Comparison of ENCODE assay signal across 8 cellular contexts in the genomic region with DNA sequence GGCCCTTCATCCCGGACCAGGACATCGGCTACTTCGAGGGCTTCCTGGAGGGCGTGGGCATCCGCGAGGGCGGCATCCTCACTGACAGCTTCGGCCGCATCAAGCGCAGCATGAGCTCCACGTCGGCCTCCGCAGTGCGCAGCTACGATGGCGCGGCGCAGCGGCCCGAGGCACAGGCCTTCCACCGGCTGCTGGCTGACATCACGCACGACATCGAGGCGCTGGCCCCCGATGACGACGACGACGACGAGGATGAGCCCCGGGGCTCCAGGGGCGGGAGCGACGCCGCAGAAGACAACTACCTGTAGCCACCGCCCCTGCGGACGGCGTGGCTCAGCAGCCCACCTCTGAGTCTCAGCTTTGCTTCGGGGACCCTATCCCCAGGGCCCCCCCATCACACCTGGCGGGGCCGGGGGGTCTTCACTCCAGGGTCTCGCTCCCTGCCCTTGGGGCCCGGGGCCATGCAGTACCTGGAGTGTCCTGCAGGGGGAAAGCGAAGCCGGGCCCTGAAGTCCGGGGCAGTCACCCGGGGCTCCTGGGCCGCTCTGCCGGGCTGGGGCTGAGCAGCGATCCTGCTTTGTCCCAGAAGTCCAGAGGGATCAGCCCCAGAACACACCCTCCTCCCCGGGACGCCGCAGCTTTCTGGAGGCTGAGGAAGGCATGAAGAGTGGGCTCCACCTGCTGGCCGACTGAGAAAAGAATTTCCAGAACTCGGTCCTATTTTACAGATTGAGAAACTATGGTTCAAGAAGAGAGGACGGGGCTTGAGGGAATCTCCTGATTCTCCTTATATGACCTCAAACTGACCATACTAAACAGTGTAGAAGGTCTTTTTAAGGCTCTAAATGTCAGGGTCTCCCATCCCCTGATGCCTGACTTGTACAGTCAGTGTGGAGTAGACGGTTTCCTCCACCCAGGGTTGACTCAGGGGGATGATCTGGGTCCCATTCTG. TPM values are rescaled to one million over a fixed set of nuclear protein-coding genes. Genes with fewer than 3 reads are reported as not detected.
A peak's percentile ranks its signal among the peaks of the same experiment; 100 is the strongest.
DNase-seq lines count a peak whose midpoint lies in the region; ATAC-seq and TF ChIP-seq lines count a peak whose summit lies in the region.

No MANE protein-coding gene starts in this region.

- peak; percentile 52 for DNase-seq in DMS153 treated with DMSO at 0.1 percent for 48 hours (lab: John Stamatoyannopoulos, UW; ENCODE audit: unreplicated experiment)
- DNase-seq in Karpas-422, result peak; percentile 86
- peak; percentile 47 for DNase-seq in activated T-cell treated with anti-CD3 and anti-CD28 coated beads, Interleukin-2, amount 50 U/mL, for 4 hours
- DNase-seq in fibroblast of gingiva (ENCODE audit: low read depth), result peak; percentile 69
- peak; percentile 46 for DNase-seq in natural killer cell
- peak; percentile 81 for DNase-seq in stomach

- H3K27ac ChIP-seq in Karpas-422 (ENCODE audit: low read length) (peak overlapping the region; percentile 94), stomach (no peak overlapping the region)

- peak overlapping the region; percentile 51 for H2AFZ ChIP-seq in Karpas-422 (ENCODE audit: low read length)

- intact Hi-C loops in natural killer cell (cut with micrococcal nuclease) (loop anchor here (1.0 to 5.0 kb wide), 2 partner anchors 209 to 621 kb away; no protein-coding TSS in a partner anchor), stomach (cut with DNase I; ENCODE audit: low total_unique reads) (no loop called here)

- no peak for TF ChIP-seq POLR2A in stomach (IDR thresholded peaks at IDR 0.05)

- H3K9me3 ChIP-seq in Karpas-422 (ENCODE audit: low read length) (no peaks in the 10 kb centered on the region), stomach (no peaks in the 10 kb centered on the region)

- no peaks in the 10 kb centered on the region for H3K79me2 ChIP-seq in Karpas-422 (ENCODE audit: low read length)

- peak overlapping the region; percentile 37 for H3K4me3 Mint-ChIP-seq in activated T-cell treated with anti-CD3 and anti-CD28 coated beads, Interleukin-2, amount 50 U/mL, for 4 hours
- H3K4me3 Mint-ChIP-seq in natural killer cell, result no peak overlapping the region

- ATAC-seq in activated T-cell treated with anti-CD3 and anti-CD28 coated beads, Interleukin-2, amount 50 U/mL, for 4 hours, result peak; percentile 73 to 79
- peak; percentile 56 to 85 (median 78) for ATAC-seq in natural killer cell
- ATAC-seq in GM21619 (IDR thresholded peaks at IDR 0.05; ENCODE audit: unreplicated experiment), result no peak

- H3K4me1 ChIP-seq in Karpas-422 (ENCODE audit: low read length) (peaks cover 52% of the 10 kb centered on the region), stomach (peaks cover 4 to 18% (median 12%) of the 10 kb centered on the region in 4 donors)

- H4K20me1 ChIP-seq in Karpas-422 (ENCODE audit: insufficient read depth, low read depth, low read length), result no peaks in the 10 kb centered on the region

- TF ChIP-seq CTCF in natural killer cell (IDR thresholded peaks at IDR 0.05), result peak; percentile 100
- peak in 5 of 7 experiments; percentile 79 to 94 (median 91) for TF ChIP-seq CTCF in stomach (IDR thresholded peaks at IDR 0.05)

- peak overlapping the region; percentile 66 for H3K9ac ChIP-seq in Karpas-422 (ENCODE audit: low read length)

- H3K4me3 ChIP-seq in Karpas-422 (ENCODE audit: low read length) (peak overlapping the region; percentile 48; the same call in 1 of the 2 replicates), stomach (peak overlapping the region; percentile 17 to 34 (median 29))

- no peak for TF ChIP-seq EP300 in stomach (IDR thresholded peaks at IDR 0.05)

- H3K27me3 ChIP-seq in Karpas-422 (ENCODE audit: low read length), result no peaks in the 10 kb centered on the region
- peaks cover 0 to 50% (median 23%) of the 10 kb centered on the region in 3 donors for H3K27me3 ChIP-seq in stomach

- peak overlapping the region; percentile 91 for H3K4me2 ChIP-seq in Karpas-422 (ENCODE audit: low read depth, low read length, poor library complexity, severe bottlenecking)

- no peaks in the 10 kb centered on the region for H3K9me2 ChIP-seq in Karpas-422 (replicated peaks; ENCODE audit: insufficient read depth, low read length)

- H3K9me3 Mint-ChIP-seq in activated T-cell treated with anti-CD3 and anti-CD28 coated beads, Interleukin-2, amount 50 U/mL, for 4 hours, result no peaks in the 10 kb centered on the region
- no peaks in the 10 kb centered on the region for H3K9me3 Mint-ChIP-seq in natural killer cell

- no peaks in the 10 kb centered on the region for H3K36me3 Mint-ChIP-seq in activated T-cell treated with anti-CD3 and anti-CD28 coated beads, Interleukin-2, amount 50 U/mL, for 4 hours (ENCODE audit: insufficient read depth)
- H3K36me3 Mint-ChIP-seq in natural killer cell, result no peaks in the 10 kb centered on the region

- no peak overlapping the region for H3K27ac Mint-ChIP-seq in natural killer cell

- WGBS in stomach, 5 donors, result 12 to 21% (median 14%) methylated on average over 21 to 59 of the region's 59 CpGs

- no peaks in the 10 kb centered on the region for H3K4me1 Mint-ChIP-seq in activated T-cell treated with anti-CD3 and anti-CD28 coated beads, Interleukin-2, amount 50 U/mL, for 4 hours (ENCODE audit: low read depth)
- no peaks in the 10 kb centered on the region for H3K4me1 Mint-ChIP-seq in natural killer cell

- H3K36me3 ChIP-seq in Karpas-422 (ENCODE audit: insufficient read depth, low read length) (no peaks in the 10 kb centered on the region), stomach (no peaks in the 10 kb centered on the region)

- peaks cover 33% of the 10 kb centered on the region for H3K27me3 Mint-ChIP-seq in activated T-cell treated with anti-CD3 and anti-CD28 coated beads, Interleukin-2, amount 50 U/mL, for 4 hours (ENCODE audit: low read depth)
- H3K27me3 Mint-ChIP-seq in natural killer cell (ENCODE audit: low read depth in 2 of 2), result peaks cover 23 to 58% of the 10 kb centered on the region in 2 donors

TF ChIP-seq in PFSK-1, 5 proteins besides CTCF, POLR2A, EP300 and RAD21:
- TF ChIP-seq, protein P1, sequence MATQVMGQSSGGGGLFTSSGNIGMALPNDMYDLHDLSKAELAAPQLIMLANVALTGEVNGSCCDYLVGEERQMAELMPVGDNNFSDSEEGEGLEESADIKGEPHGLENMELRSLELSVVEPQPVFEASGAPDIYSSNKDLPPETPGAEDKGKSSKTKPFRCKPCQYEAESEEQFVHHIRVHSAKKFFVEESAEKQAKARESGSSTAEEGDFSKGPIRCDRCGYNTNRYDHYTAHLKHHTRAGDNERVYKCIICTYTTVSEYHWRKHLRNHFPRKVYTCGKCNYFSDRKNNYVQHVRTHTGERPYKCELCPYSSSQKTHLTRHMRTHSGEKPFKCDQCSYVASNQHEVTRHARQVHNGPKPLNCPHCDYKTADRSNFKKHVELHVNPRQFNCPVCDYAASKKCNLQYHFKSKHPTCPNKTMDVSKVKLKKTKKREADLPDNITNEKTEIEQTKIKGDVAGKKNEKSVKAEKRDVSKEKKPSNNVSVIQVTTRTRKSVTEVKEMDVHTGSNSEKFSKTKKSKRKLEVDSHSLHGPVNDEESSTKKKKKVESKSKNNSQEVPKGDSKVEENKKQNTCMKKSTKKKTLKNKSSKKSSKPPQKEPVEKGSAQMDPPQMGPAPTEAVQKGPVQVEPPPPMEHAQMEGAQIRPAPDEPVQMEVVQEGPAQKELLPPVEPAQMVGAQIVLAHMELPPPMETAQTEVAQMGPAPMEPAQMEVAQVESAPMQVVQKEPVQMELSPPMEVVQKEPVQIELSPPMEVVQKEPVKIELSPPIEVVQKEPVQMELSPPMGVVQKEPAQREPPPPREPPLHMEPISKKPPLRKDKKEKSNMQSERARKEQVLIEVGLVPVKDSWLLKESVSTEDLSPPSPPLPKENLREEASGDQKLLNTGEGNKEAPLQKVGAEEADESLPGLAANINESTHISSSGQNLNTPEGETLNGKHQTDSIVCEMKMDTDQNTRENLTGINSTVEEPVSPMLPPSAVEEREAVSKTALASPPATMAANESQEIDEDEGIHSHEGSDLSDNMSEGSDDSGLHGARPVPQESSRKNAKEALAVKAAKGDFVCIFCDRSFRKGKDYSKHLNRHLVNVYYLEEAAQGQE (IDR thresholded peaks at IDR 0.05; ENCODE audit: insufficient read depth in 1 of 2, low read depth in 2 of 2, low read length in 2 of 2), result peak; percentile 40 to 41; a peak in 1 of 4 replicates
- TF ChIP-seq POLR2AphosphoS5 (IDR thresholded peaks at IDR 0.05; ENCODE audit: low read depth, low read length), result no peak

RNA-seq across cellular contexts. Expression of a gene that starts 20.8 kb away (rescaled TPM):
- 16.9 and 22.5 TPM in 2 replicates for total RNA-seq in Karpas-422 (2014; rRNA removed; shearing (Covaris generic); ENCODE audit: low replicate concordance)
- 0.25 TPM for polyA plus RNA-seq in PFSK-1 (2012; ENCODE audit: insufficient read length, low read depth)
- total RNA-seq in activated T-cell treated with anti-CD3 and anti-CD28 coated beads, Interleukin-2, amount 50 U/mL, for 4 hours, result under 1 TPM in 2 of 3 donors, not detected in 1; 0.13 to 0.46 TPM
- 10 to 100 TPM in 2 of 3 donors, 1 to 10 TPM in 1; 6.3 to 31.6 (median 12.4) TPM for total RNA-seq in natural killer cell
- 1 to 10 TPM in 4 of 5 donors, not detected in 1; 1.3 to 6.8 (median 3.3) TPM for total RNA-seq in stomach
- 10 to 100 TPM in 2 of 3 donors, 1 to 10 TPM in 1; 4.4 to 14.7 (median 10.4) TPM for polyA plus RNA-seq in stomach

RNA-seq across cellular contexts. Expression of a gene that starts 21.0 kb away (rescaled TPM):
- total RNA-seq in Karpas-422 (2014; rRNA removed; shearing (Covaris generic); ENCODE audit: low replicate concordance), result 0.36 and 0.78 TPM in 2 replicates
- polyA plus RNA-seq in PFSK-1 (2012; ENCODE audit: insufficient read length, low read depth), result 8.2 TPM
- total RNA-seq in activated T-cell treated with anti-CD3 and anti-CD28 coated beads, Interleukin-2, amount 50 U/mL, for 4 hours, result not detected
- total RNA-seq in natural killer cell (not detected), stomach (1 to 10 TPM in 1 of 5 donors, under 1 TPM in 2, not detected in 2; 0.45 to 4.4 (median 0.72) TPM)
- 1 to 10 TPM; 1.9 to 2.7 (median 2.3) TPM for polyA plus RNA-seq in stomach
